1 cellular context compared by ENCODE assay signal in the genomic region with DNA sequence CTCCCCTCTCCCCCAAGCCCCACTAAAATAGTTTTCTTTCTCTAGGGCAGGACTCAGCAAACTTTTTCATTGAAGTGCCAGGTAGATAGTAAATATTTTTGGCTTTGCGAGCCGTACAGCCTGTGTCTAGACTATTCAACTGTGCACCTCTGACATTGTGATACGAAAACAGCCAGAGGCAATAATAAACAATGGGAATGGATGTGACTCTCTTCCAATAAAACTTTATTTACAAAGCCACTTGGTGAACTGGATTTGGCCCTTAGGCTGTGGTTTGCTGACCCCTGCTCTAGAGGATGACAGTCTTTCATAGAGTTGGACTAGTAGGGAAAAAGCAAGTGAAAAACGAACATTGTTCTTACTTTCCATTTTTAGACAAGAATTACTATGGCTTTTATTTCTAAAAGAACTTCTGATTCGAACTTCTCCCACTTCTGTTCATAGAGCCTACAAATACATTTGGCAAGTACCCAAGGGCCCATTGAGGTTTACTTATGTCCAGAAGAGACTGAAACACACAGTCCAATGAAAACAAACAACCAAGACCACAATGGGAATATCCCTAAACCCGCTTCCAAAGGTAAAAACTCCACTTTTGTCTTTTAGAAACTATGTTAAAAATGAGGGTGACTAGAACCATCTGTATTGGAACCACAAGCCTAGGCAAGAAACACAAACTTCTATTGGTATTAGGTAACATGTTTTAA.
TF ChIP-seq lines count a peak whose summit lies in the region.

No MANE protein-coding gene starts in this region.

TF ChIP-seq in GM23338, 12 proteins besides CTCF, POLR2A, EP300 and RAD21 (continued from another document):
- TF ChIP-seq JUNB (IDR thresholded peaks at IDR 0.05; ENCODE audit: unreplicated experiment) (no peak), ZNF114 (CRISPR knock-in tag; IDR thresholded peaks at IDR 0.05) (no peak), EZH2 (IDR thresholded peaks at IDR 0.05; ENCODE audit: low read depth, unreplicated experiment) (no peak), CREB1 (CRISPR knock-in tag; IDR thresholded peaks at IDR 0.05; ENCODE audit: low read depth) (no peak), ZNF331 (CRISPR knock-in tag; IDR thresholded peaks at IDR 0.05; ENCODE audit: low read depth) (no peak), STAT1 (IDR thresholded peaks at IDR 0.05; ENCODE audit: unreplicated experiment) (no peak), EZH2phosphoT487 (IDR thresholded peaks at IDR 0.05; ENCODE audit: unreplicated experiment) (no peak)
- TF ChIP-seq, protein P1, sequence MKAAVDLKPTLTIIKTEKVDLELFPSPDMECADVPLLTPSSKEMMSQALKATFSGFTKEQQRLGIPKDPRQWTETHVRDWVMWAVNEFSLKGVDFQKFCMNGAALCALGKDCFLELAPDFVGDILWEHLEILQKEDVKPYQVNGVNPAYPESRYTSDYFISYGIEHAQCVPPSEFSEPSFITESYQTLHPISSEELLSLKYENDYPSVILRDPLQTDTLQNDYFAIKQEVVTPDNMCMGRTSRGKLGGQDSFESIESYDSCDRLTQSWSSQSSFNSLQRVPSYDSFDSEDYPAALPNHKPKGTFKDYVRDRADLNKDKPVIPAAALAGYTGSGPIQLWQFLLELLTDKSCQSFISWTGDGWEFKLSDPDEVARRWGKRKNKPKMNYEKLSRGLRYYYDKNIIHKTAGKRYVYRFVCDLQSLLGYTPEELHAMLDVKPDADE (IDR thresholded peaks at IDR 0.05): no peak
- TF ChIP-seq, protein P2, sequence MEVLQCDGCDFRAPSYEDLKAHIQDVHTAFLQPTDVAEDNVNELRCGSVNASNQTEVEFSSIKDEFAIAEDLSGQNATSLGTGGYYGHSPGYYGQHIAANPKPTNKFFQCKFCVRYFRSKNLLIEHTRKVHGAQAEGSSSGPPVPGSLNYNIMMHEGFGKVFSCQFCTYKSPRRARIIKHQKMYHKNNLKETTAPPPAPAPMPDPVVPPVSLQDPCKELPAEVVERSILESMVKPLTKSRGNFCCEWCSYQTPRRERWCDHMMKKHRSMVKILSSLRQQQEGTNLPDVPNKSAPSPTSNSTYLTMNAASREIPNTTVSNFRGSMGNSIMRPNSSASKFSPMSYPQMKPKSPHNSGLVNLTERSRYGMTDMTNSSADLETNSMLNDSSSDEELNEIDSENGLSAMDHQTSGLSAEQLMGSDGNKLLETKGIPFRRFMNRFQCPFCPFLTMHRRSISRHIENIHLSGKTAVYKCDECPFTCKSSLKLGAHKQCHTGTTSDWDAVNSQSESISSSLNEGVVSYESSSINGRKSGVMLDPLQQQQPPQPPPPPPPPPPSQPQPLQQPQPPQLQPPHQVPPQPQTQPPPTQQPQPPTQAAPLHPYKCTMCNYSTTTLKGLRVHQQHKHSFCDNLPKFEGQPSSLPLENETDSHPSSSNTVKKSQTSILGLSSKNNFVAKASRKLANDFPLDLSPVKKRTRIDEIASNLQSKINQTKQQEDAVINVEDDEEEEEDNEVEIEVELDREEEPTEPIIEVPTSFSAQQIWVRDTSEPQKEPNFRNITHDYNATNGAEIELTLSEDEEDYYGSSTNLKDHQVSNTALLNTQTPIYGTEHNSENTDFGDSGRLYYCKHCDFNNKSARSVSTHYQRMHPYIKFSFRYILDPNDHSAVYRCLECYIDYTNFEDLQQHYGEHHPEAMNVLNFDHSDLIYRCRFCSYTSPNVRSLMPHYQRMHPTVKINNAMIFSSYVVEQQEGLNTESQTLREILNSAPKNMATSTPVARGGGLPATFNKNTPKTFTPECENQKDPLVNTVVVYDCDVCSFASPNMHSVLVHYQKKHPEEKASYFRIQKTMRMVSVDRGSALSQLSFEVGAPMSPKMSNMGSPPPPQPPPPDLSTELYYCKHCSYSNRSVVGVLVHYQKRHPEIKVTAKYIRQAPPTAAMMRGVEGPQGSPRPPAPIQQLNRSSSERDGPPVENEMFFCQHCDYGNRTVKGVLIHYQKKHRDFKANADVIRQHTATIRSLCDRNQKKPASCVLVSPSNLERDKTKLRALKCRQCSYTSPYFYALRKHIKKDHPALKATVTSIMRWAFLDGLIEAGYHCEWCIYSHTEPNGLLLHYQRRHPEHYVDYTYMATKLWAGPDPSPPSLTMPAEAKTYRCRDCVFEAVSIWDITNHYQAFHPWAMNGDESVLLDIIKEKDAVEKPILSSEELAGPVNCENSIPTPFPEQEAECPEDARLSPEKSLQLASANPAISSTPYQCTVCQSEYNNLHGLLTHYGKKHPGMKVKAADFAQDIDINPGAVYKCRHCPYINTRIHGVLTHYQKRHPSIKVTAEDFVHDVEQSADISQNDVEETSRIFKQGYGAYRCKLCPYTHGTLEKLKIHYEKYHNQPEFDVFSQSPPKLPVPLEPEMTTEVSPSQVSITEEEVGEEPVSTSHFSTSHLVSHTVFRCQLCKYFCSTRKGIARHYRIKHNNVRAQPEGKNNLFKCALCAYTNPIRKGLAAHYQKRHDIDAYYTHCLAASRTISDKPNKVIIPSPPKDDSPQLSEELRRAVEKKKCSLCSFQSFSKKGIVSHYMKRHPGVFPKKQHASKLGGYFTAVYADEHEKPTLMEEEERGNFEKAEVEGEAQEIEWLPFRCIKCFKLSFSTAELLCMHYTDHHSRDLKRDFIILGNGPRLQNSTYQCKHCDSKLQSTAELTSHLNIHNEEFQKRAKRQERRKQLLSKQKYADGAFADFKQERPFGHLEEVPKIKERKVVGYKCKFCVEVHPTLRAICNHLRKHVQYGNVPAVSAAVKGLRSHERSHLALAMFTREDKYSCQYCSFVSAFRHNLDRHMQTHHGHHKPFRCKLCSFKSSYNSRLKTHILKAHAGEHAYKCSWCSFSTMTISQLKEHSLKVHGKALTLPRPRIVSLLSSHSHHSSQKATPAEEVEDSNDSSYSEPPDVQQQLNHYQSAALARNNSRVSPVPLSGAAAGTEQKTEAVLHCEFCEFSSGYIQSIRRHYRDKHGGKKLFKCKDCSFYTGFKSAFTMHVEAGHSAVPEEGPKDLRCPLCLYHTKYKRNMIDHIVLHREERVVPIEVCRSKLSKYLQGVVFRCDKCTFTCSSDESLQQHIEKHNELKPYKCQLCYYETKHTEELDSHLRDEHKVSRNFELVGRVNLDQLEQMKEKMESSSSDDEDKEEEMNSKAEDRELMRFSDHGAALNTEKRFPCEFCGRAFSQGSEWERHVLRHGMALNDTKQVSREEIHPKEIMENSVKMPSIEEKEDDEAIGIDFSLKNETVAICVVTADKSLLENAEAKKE (CRISPR knock-in tag; IDR thresholded peaks at IDR 0.05): no peak
TF ChIP-seq in GM23338: peak in this region for 0.
